In genomic region chr1:171916315-171916771, GRCh38 we compare ENCODE assay signal across 15 cellular contexts.
A peak's percentile ranks its signal among the peaks of the same experiment; 100 is the strongest.
DNase-seq lines count a peak whose midpoint lies in the region; ATAC-seq and TF ChIP-seq lines count a peak whose summit lies in the region.
"Had no signal": no experiment of that assay in that cellular context is flagged by ENCODE, and none has a peak within 500 bp of the region (broad histone marks: within the 10 kb centered on the region; RNA-seq: fewer than 3 reads in every experiment).

No MANE protein-coding gene starts in this region.

- H3K9me3 Mint-ChIP-seq in activated T-cell treated with anti-CD3 and anti-CD28 coated beads, Interleukin-2, amount 50 U/mL, for 72 hours, result no peaks in the 10 kb centered on the region
- H3K9me3 Mint-ChIP-seq: H9 had no signal

- DNase-seq in activated T-cell treated with anti-CD3 and anti-CD28 coated beads, Interleukin-2, amount 50 U/mL, for 72 hours, result no peak
- no peak for DNase-seq in activated T-cell treated with anti-CD3 and anti-CD28 coated beads, Interleukin-2, amount 50 U/mL, for 1 hour
- DNase-seq in HCT116 (ENCODE audit: low read depth, low spot score) (peak; percentile 74), NCI-H2081 (lab: John Stamatoyannopoulos, UW) (no peak), coronary artery (ENCODE audit: low spot score) (no peak), ecto neural progenitor cell (ENCODE audit: low spot score) (no peak)
- DNase-seq: DMS79, H9, NCI-H1436 treated with DMSO at 0.1 percent for 48 hours, NCI-H2029 treated with DMSO at 0.1 percent for 48 hours, NCI-H774, PC-9 had no signal

- no peak overlapping the region for H2AFZ ChIP-seq in HCT116 (ENCODE audit: low read depth, low read length, poor library complexity, severe bottlenecking)
- H2AFZ ChIP-seq: PC-9 had no signal

- H3K4me3 ChIP-seq in HCT116 (replicated peaks in 1 of 2; ENCODE audit: low read depth in 1 of 2, low read length in 2 of 2) (peak overlapping the region in 1 of 2 experiments; percentile 15; a peak in 1 of 4 replicates), coronary artery (no peak overlapping the region)
- H3K4me3 ChIP-seq: K562, PC-9, SJSA1 had no signal

- H3K4me1 ChIP-seq in HCT116 (ENCODE audit: control insufficient read depth in 1 of 2, insufficient read depth in 2 of 2, low read length in 2 of 2), result peaks cover 48 to 59% of the 10 kb centered on the region in 2 experiments
- H3K4me1 ChIP-seq: SJSA1 had no signal

- H3K27me3 Mint-ChIP-seq in activated T-cell treated with anti-CD3 and anti-CD28 coated beads, Interleukin-2, amount 50 U/mL, for 72 hours (ENCODE audit: low read depth), result no peaks in the 10 kb centered on the region

- TF ChIP-seq CTCF in HCT116 (IDR thresholded peaks at IDR 0.05 in 2 of 3, conservative IDR thresholded peaks at IDR 0.05 in 1 of 3; ENCODE audit: borderline replicate concordance in 1 of 3, insufficient read depth in 1 of 3, low read depth in 2 of 3, low read length in 2 of 3) (no peak), coronary artery (IDR thresholded peaks at IDR 0.05) (no peak)

- TF ChIP-seq RAD21 in HCT116 (IDR thresholded peaks at IDR 0.05; ENCODE audit: low read depth), result peak; percentile 23; the same call in 1 of the 2 replicates

- H3K4me2 ChIP-seq in HCT116 (ENCODE audit: low read length), result peak overlapping the region; percentile 64
- H3K4me2 ChIP-seq: PC-9 had no signal

- no peak overlapping the region for H3K27ac Mint-ChIP-seq in activated T-cell treated with anti-CD3 and anti-CD28 coated beads, Interleukin-2, amount 50 U/mL, for 72 hours
- H3K27ac Mint-ChIP-seq: H9 had no signal

- no TSS peak for BruUV-seq in HCT116 (replicated peaks; lab: Mats Ljungman, UMichigan)

- no peaks in the 10 kb centered on the region for H3K36me3 Mint-ChIP-seq in activated T-cell treated with anti-CD3 and anti-CD28 coated beads, Interleukin-2, amount 50 U/mL, for 72 hours (ENCODE audit: insufficient read depth in 2 of 2)

- RAD21 ChIA-PET in HCT116 (lab: Charles Lee; ENCODE audit: low non-redundant PET in 1 of 2, low total read pairs in 2 of 2, uncharacterized antibody in 2 of 2, unreplicated experiment in 2 of 2), result no interaction called here

- H3K79me2 ChIP-seq in HCT116 (ENCODE audit: insufficient read depth, low read length), result no peaks in the 10 kb centered on the region

- peak; percentile 58 to 73 for ATAC-seq in activated T-cell treated with anti-CD3 and anti-CD28 coated beads, Interleukin-2, amount 50 U/mL, for 72 hours (replicated peaks in 1 of 2)
- peak; percentile 81 for ATAC-seq in HCT116
- ATAC-seq in esophagus mucosa, result peak; percentile 58
- ATAC-seq: K562 had no signal

- intact Hi-C loops in HCT116 (cut with micrococcal nuclease), result no loop called here

- no peak for TF ChIP-seq POLR2A in HCT116 (IDR thresholded peaks at IDR 0.05; ENCODE audit: borderline replicate concordance, extremely low read depth, insufficient read depth, insufficient read length)

- no peaks in the 10 kb centered on the region for H3K36me3 ChIP-seq in HCT116 (ENCODE audit: control insufficient read depth in 1 of 2, insufficient read depth in 2 of 2, low read length in 2 of 2)
- H3K36me3 ChIP-seq: SJSA1 had no signal

- no peaks in the 10 kb centered on the region for H3K27me3 ChIP-seq in HCT116 (ENCODE audit: insufficient read depth, low read length)
- H3K27me3 ChIP-seq: SJSA1 had no signal

- POLR2A ChIA-PET in HCT116 (lab: Charles Lee), result no interaction called here

- H4K20me1 ChIP-seq in HCT116 (ENCODE audit: insufficient read depth), result no peaks in the 10 kb centered on the region

- CTCF ChIA-PET in HCT116 (lab: Charles Lee), result no interaction called here

- H3K27ac ChIP-seq in HCT116 (ENCODE audit: low read depth, low read length), result peak overlapping the region; percentile 49
- H3K27ac ChIP-seq in coronary artery, result no peak overlapping the region
- H3K27ac ChIP-seq: PC-9, SJSA1 had no signal

- 0 out of 2 replicates have a peak, but pooled peaks cover 5% of the 10 kb centered on the region for H3K9me2 ChIP-seq in HCT116 (ENCODE audit: insufficient read depth)

- no peak overlapping the region for H3K9ac ChIP-seq in HCT116 (ENCODE audit: low read length)

- H3K4me1 Mint-ChIP-seq in activated T-cell treated with anti-CD3 and anti-CD28 coated beads, Interleukin-2, amount 50 U/mL, for 72 hours (ENCODE audit: low read depth), result no peaks in the 10 kb centered on the region

- no peaks in the 10 kb centered on the region for H3K9me3 ChIP-seq in HCT116 (ENCODE audit: control insufficient read depth in 1 of 2, insufficient read depth in 1 of 2, low read depth in 1 of 2, low read length in 2 of 2)
- H3K9me3 ChIP-seq: SJSA1 had no signal

- no peak overlapping the region for H3K4me3 Mint-ChIP-seq in activated T-cell treated with anti-CD3 and anti-CD28 coated beads, Interleukin-2, amount 50 U/mL, for 72 hours
- H3K4me3 Mint-ChIP-seq: H9 had no signal

TF ChIP-seq in HCT116, 20 proteins besides CTCF, POLR2A, EP300 and RAD21:
- TF ChIP-seq JUND (IDR thresholded peaks at IDR 0.05), result peak; percentile 95
- peak; percentile 96 for TF ChIP-seq TCF7L2 (IDR thresholded peaks at IDR 0.05; ENCODE audit: borderline replicate concordance, extremely low read depth, insufficient read depth, insufficient read length)
- peak; percentile 51 for TF ChIP-seq SRF (IDR thresholded peaks at IDR 0.05; ENCODE audit: low read depth)
- TF ChIP-seq FOSL1 (IDR thresholded peaks at IDR 0.05; ENCODE audit: low read depth), result peak; percentile 83
- no peak for TF ChIP-seq ATF3 (IDR thresholded peaks at IDR 0.05)
- TF ChIP-seq REST (IDR thresholded peaks at IDR 0.05; ENCODE audit: low read depth), result no peak
- no peak; the same call in 1 of the 2 replicates for TF ChIP-seq ELF1 (IDR thresholded peaks at IDR 0.05; ENCODE audit: borderline replicate concordance, low read depth)
- TF ChIP-seq YY1 (IDR thresholded peaks at IDR 0.05; ENCODE audit: extremely low read depth, insufficient replicate concordance, low read depth, low read length), result no peak
- TF ChIP-seq SIN3A (IDR thresholded peaks at IDR 0.05; ENCODE audit: low read depth), result peak; percentile 75; the same call in 1 of the 2 replicates
- no peak for TF ChIP-seq ZFX (IDR thresholded peaks at IDR 0.05)
- TF ChIP-seq SP1 (IDR thresholded peaks at IDR 0.05; ENCODE audit: low read depth), result peak; percentile 85
- peak; percentile 76; the same call in 1 of the 2 replicates for TF ChIP-seq CBX3 (IDR thresholded peaks at IDR 0.05; ENCODE audit: low read depth)
- TF ChIP-seq MAX (IDR thresholded peaks at IDR 0.05), result peak; percentile 48; the same call in 1 of the 2 replicates
- TF ChIP-seq CEBPB (IDR thresholded peaks at IDR 0.05; ENCODE audit: low read depth), result peak; percentile 68
